10 cellular contexts compared by ENCODE assay signal in genomic region chr20:25039697-25040437, GRCh38. TPM values are rescaled to one million over a fixed set of nuclear protein-coding genes. Genes with fewer than 3 reads are reported as not detected.
DNase-seq lines count a peak whose midpoint lies in the region; ATAC-seq and TF ChIP-seq lines count a peak whose summit lies in the region.
"Had no signal": no experiment of that assay in that cellular context is flagged by ENCODE, and none has a peak within 500 bp of the region (broad histone marks: within the 10 kb centered on the region; RNA-seq: fewer than 3 reads in every experiment).

No MANE protein-coding gene starts in this region.

- H3K4me3 Mint-ChIP-seq in CD4-positive, alpha-beta T cell: no peak overlapping the region
- no peak overlapping the region for H3K4me3 Mint-ChIP-seq in T-helper 17 cell

- no peak for DNase-seq in CD4-positive, alpha-beta T cell
- DNase-seq in T-helper 17 cell: no peak
- DNase-seq in Right ventricle myocardium inferior (ENCODE audit: missing footprints): peak; percentile 90
- no peak for DNase-seq in UCSD-AML1 (lab: John Stamatoyannopoulos, UW; ENCODE audit: unreplicated experiment)
- DNase-seq: activated gamma-delta T cell treated with Interleukin-2 at 50 U/mL for 16 hours had no signal

- H3K4me1 Mint-ChIP-seq in CD4-positive, alpha-beta T cell (ENCODE audit: low read depth): peaks cover 81% of the 10 kb centered on the region
- peaks cover 37% of the 10 kb centered on the region for H3K4me1 Mint-ChIP-seq in T-helper 17 cell

- H3K9me3 ChIP-seq in CD4-positive, alpha-beta T cell (ENCODE audit: control insufficient read depth, low read length): no peaks in the 10 kb centered on the region
- H3K9me3 ChIP-seq in T-helper 17 cell (ENCODE audit: control insufficient read depth, low read length, poor library complexity, severe bottlenecking) (no peaks in the 10 kb centered on the region), parathyroid adenoma (ENCODE audit: control insufficient read depth, low read length) (no peaks in the 10 kb centered on the region)

- H3K9ac ChIP-seq in parathyroid adenoma: no peak overlapping the region

- H3K4me2 ChIP-seq in parathyroid adenoma (ENCODE audit: low read length): peak overlapping the region; percentile 28

- H3K4me1 ChIP-seq in parathyroid adenoma: peaks cover 47% of the 10 kb centered on the region

- no peaks in the 10 kb centered on the region for H3K27me3 ChIP-seq in CD4-positive, alpha-beta T cell (ENCODE audit: control insufficient read depth, insufficient read depth, low read length)
- no peaks in the 10 kb centered on the region for H3K27me3 ChIP-seq in parathyroid adenoma (ENCODE audit: control insufficient read depth, insufficient read depth, low read length)

- no peak for TF ChIP-seq CTCF in CD4-positive, alpha-beta T cell (IDR thresholded peaks at IDR 0.05)
- no peak for TF ChIP-seq CTCF in parathyroid adenoma (IDR thresholded peaks at IDR 0.05)

- H3K79me2 ChIP-seq in parathyroid adenoma: peaks cover 19% of the 10 kb centered on the region

- POLR2A ChIA-PET in CD4-positive, alpha-beta T cell (lab: Charles Lee): interaction anchor here (1.1 to 1.3 kb wide), 2 partner anchors 17 to 18 kb away, joined by 4 read pairs; partner anchors contain the start of gene ACSS1

- intact Hi-C loops in CD4-positive, alpha-beta T cell (cut with DNase I, micrococcal nuclease): no loop called here
- intact Hi-C loops in Right ventricle myocardium inferior (cut with DNase I): loop anchor here (2.0 kb wide), 1 partner anchor 17 kb away; no protein-coding TSS in a partner anchor

- peak overlapping the region; percentile 43 for H2AFZ ChIP-seq in parathyroid adenoma

- CTCF ChIA-PET in CD4-positive, alpha-beta T cell (lab: Charles Lee): no interaction called here

- H3K27ac Mint-ChIP-seq in CD4-positive, alpha-beta T cell: peak overlapping the region; percentile 95
- peak overlapping the region; percentile 67 for H3K27ac Mint-ChIP-seq in T-helper 17 cell

- ATAC-seq in CD4-positive, alpha-beta T cell (ENCODE audit: poor library complexity): no peak
- ATAC-seq in T-helper 17 cell: no peak
- peak; percentile 85 for ATAC-seq in Right ventricle myocardium inferior
- ATAC-seq in HG03521 (IDR thresholded peaks at IDR 0.05; ENCODE audit: unreplicated experiment): no peak
- ATAC-seq in GM21526 (IDR thresholded peaks at IDR 0.05; ENCODE audit: low FRiP score, unreplicated experiment): no peak
- no peak for ATAC-seq in HG03439 (IDR thresholded peaks at IDR 0.05; ENCODE audit: unreplicated experiment)
- ATAC-seq: K562 had no signal

- no peaks in the 10 kb centered on the region for H3K36me3 ChIP-seq in parathyroid adenoma (ENCODE audit: control insufficient read depth, insufficient read depth, low read length)

- no peak overlapping the region for H3K4me3 ChIP-seq in parathyroid adenoma (ENCODE audit: low read depth, low read length)
- H3K4me3 ChIP-seq: K562 had no signal

- H3K27ac ChIP-seq in CD4-positive, alpha-beta T cell (ENCODE audit: low read depth, low read length): peak overlapping the region; percentile 33
- H3K27ac ChIP-seq in parathyroid adenoma: peak overlapping the region; percentile 59

- no peaks in the 10 kb centered on the region for H3K27me3 Mint-ChIP-seq in CD4-positive, alpha-beta T cell
- H3K27me3 Mint-ChIP-seq in T-helper 17 cell: no peaks in the 10 kb centered on the region

- H3K36me3 Mint-ChIP-seq in CD4-positive, alpha-beta T cell (ENCODE audit: low read depth): peaks cover 4% of the 10 kb centered on the region
- no peaks in the 10 kb centered on the region for H3K36me3 Mint-ChIP-seq in T-helper 17 cell (ENCODE audit: low read depth)

- no peaks in the 10 kb centered on the region for H3K9me3 Mint-ChIP-seq in CD4-positive, alpha-beta T cell

RNA-seq across cellular contexts. Expression of gene ACSS1, which starts 18.1 kb away (rescaled TPM):
- 10 to 100 TPM; 18.9 TPM for total RNA-seq in CD4-positive, alpha-beta T cell
- total RNA-seq in T-helper 17 cell: 10 to 100 TPM; 33.1 to 34.0 TPM
- total RNA-seq in Right ventricle myocardium inferior: 135 TPM

RNA-seq across cellular contexts. Expression of gene VSX1, which starts 42.1 kb away (rescaled TPM):
- not detected for total RNA-seq in CD4-positive, alpha-beta T cell
- total RNA-seq in T-helper 17 cell (not detected), Right ventricle myocardium inferior (0.14 TPM)
- total RNA-seq: K562 had no signal

RNA-seq across cellular contexts. Expression of gene APMAP, which starts 47.3 kb away (rescaled TPM):
- total RNA-seq in CD4-positive, alpha-beta T cell: 10 to 100 TPM in 1 of 2 experiments, 1 to 10 TPM in 1; 9.5 to 11.3 TPM
- total RNA-seq in T-helper 17 cell: 10 to 100 TPM; 24.6 to 26.2 TPM
- total RNA-seq in Right ventricle myocardium inferior: 26.8 TPM
